14 cellular contexts compared by ENCODE assay signal in genomic region chr1:78519446-78519845, GRCh38. TPM values are rescaled to one million over a fixed set of nuclear protein-coding genes. Genes with fewer than 3 reads are reported as not detected.
"Had no signal": no experiment of that assay in that cellular context is flagged by ENCODE, and none has a peak within 500 bp of the region (broad histone marks: within the 10 kb centered on the region; RNA-seq: fewer than 3 reads in every experiment).

No MANE protein-coding gene starts in this region.

- FAIRE-seq: islet of Langerhans had no signal

- H3K4me3 ChIP-seq: heart left ventricle, mucosa of descending colon, psoas muscle, sigmoid colon, upper lobe of left lung had no signal

- DNase-seq: activated CD4-positive, alpha-beta T cell treated with anti-CD3 and anti-CD28 coated beads, Interleukin-2, amount 10 ng/mL, durations not matched to agents 24 days and 14 days; amniotic stem cell; cerebellar nuclear complex; endodermal cell; erythroblast; heart left ventricle; mucosa of descending colon; psoas muscle; sigmoid colon; stimulated activated CD4-positive, alpha-beta T cell treated with anti-CD3 and anti-CD28 coated beads, Interleukin-12 subunit alpha, Interleukin-12 subunit beta, amount 100 ng/mL, for 4 hours; stimulated activated naive CD4-positive, alpha-beta T cell treated with Interleukin-2 at 50 U/mL for 16 hours; upper lobe of left lung had no signal

RNA-seq across cellular contexts. Expression of gene PTGFR, which starts 28.7 kb away (rescaled TPM):
- total RNA-seq: activated CD4-positive, alpha-beta T cell treated with anti-CD3 and anti-CD28 coated beads, Interleukin-2, amount 10 ng/mL, durations not matched to agents 24 days and 14 days; activated CD8-positive, alpha-beta memory T cell treated with anti-CD3 and anti-CD28 coated beads for 36 hours had no signal
